Comparison of ENCODE assay signal across 12 cellular contexts in genomic region chr20:6162239-6162638, GRCh38.
A peak's percentile ranks its signal among the peaks of the same experiment; 100 is the strongest.
DNase-seq lines count a peak whose midpoint lies in the region; ATAC-seq lines count a peak whose summit lies in the region.
"Had no signal": no experiment of that assay in that cellular context is flagged by ENCODE, and none has a peak within 500 bp of the region (broad histone marks: within the 10 kb centered on the region; RNA-seq: fewer than 3 reads in every experiment).

No MANE protein-coding gene starts in this region.

- ATAC-seq in HG02938 (IDR thresholded peaks at IDR 0.05; ENCODE audit: unreplicated experiment) (no peak), GM18498 (IDR thresholded peaks at IDR 0.05; ENCODE audit: unreplicated experiment) (no peak), HG03342 (IDR thresholded peaks at IDR 0.05; ENCODE audit: unreplicated experiment) (no peak)

- no peak overlapping the region for H3K4me3 ChIP-seq in skeletal muscle cell (ENCODE audit: low read depth, low read length)
- H3K4me3 ChIP-seq: pancreas had no signal

- peak; percentile 64 for DNase-seq in NCI-H1092 treated with DMSO at 0.1 percent for 48 hours (lab: John Stamatoyannopoulos, UW)
- DNase-seq in cerebellar cortex (ENCODE audit: low spot score) = peak; percentile 14
- DNase-seq in hippocampal formation (lab: John Stamatoyannopoulos, UW) = peak; percentile 10 to 31
- peak; percentile 11 for DNase-seq in skeletal muscle cell (ENCODE audit: low read depth)
- DNase-seq in SKM-1 (lab: John Stamatoyannopoulos, UW; ENCODE audit: unreplicated experiment) = no peak
- DNase-seq: CD4-positive, CD25-positive, alpha-beta regulatory T cell; effector CD4-positive, alpha-beta T cell; NCI-H2081 had no signal
